Comparison of ENCODE assay signal across 8 cellular contexts in the genomic region with DNA sequence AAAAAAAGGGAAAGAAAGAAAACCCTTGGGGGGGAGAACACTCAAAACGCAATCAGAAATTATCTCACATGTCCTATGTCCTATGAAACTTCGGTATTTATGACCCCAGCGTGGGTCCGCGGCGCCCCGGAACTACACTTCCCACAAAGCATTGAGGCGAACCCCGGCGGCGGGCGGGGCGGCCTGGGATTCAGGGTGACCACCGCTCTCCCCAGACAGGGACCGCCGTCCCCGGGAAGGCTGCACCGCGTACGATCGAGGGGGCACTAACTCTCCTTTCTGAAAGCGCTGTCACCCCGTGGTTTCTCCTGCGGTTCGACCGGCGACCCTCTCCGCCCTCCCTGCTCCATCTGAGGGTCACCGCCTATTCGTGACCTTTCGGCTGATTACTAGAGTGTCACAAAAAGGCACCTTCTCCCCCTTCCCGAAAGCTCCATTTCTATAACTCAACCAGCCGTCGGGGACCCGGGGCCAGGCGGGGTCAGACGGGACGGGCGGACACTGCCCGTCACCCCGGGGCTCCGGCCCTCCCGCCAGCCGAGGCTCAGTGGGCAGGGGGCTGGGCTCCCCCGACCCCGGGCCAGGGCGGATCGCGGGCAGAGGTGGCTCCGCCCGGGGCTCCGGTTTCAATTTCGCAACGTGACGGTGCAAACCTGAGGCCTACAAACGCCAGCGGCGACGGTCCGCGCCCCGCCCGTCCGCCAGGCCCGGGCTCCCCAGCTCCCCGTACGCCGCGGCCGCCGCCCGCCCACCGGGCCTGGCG. TPM values are rescaled to one million over a fixed set of nuclear protein-coding genes. Genes with fewer than 3 reads are reported as not detected.
A peak's percentile ranks its signal among the peaks of the same experiment; 100 is the strongest.
DNase-seq lines count a peak whose midpoint lies in the region; ATAC-seq and TF ChIP-seq lines count a peak whose summit lies in the region.

No MANE protein-coding gene starts in this region.

- peaks cover 33% of the 10 kb centered on the region for H3K4me1 Mint-ChIP-seq in activated naive CD4-positive, alpha-beta T cell treated with anti-CD3 and anti-CD28 coated beads, Interleukin-2, amount 10 ng/mL, durations not matched to agents 7 days and 5 days

- H3K27me3 ChIP-seq in DOHH2 (ENCODE audit: control insufficient read depth, low read length) (no peaks in the 10 kb centered on the region), HUES64 (ENCODE audit: insufficient read depth, low read length) (no peaks in the 10 kb centered on the region), gastroesophageal sphincter (no peaks in the 10 kb centered on the region), suprapubic skin (no peaks in the 10 kb centered on the region)

- peaks cover 62% of the 10 kb centered on the region for H3K79me2 ChIP-seq in DOHH2 (ENCODE audit: control insufficient read depth, low read length)

- H3K4me2 ChIP-seq in DOHH2 (ENCODE audit: low read length) = peak overlapping the region; percentile 91

- CTCF ChIA-PET in activated naive CD4-positive, alpha-beta T cell treated with anti-CD3 and anti-CD28 coated beads, Interleukin-2, amount 10 ng/mL, durations not matched to agents 7 days and 5 days (lab: Charles Lee) = no interaction called here

- no peaks in the 10 kb centered on the region for H3K9me3 Mint-ChIP-seq in activated naive CD4-positive, alpha-beta T cell treated with anti-CD3 and anti-CD28 coated beads, Interleukin-2, amount 10 ng/mL, durations not matched to agents 7 days and 5 days

- H3K4me1 ChIP-seq in DOHH2 (ENCODE audit: control insufficient read depth, low read length) (peaks cover 30% of the 10 kb centered on the region), HUES64 (ENCODE audit: insufficient read depth, low read length) (peaks cover 11% of the 10 kb centered on the region), gastroesophageal sphincter (peaks cover 0 to 53% (median 8%) of the 10 kb centered on the region in 3 donors), suprapubic skin (peaks cover 25% of the 10 kb centered on the region)

- H3K4me3 ChIP-seq in DOHH2 (ENCODE audit: low read length) (peak overlapping the region; percentile 95), HUES64 (ENCODE audit: low read length) (peak overlapping the region; percentile 68), gastroesophageal sphincter (peak overlapping the region; percentile 75 to 95), suprapubic skin (peak overlapping the region; percentile 95)

- H3K9me2 ChIP-seq in DOHH2 (replicated peaks; ENCODE audit: control insufficient read depth, low read length) = no peaks in the 10 kb centered on the region

- H3K36me3 ChIP-seq in DOHH2 (ENCODE audit: control insufficient read depth, low read length) (peaks cover 3% of the 10 kb centered on the region), HUES64 (ENCODE audit: insufficient read depth, low read length) (no peaks in the 10 kb centered on the region), gastroesophageal sphincter (no peaks in the 10 kb centered on the region), suprapubic skin (no peaks in the 10 kb centered on the region)

- TF ChIP-seq CTCF in DOHH2 (IDR thresholded peaks at IDR 0.05; ENCODE audit: low read depth, low read length, poor library complexity, severe bottlenecking) = no peak
- no peak for TF ChIP-seq CTCF in gastroesophageal sphincter (IDR thresholded peaks at IDR 0.05)
- no peak for TF ChIP-seq CTCF in suprapubic skin (IDR thresholded peaks at IDR 0.05)

- no peak for TF ChIP-seq EP300 in gastroesophageal sphincter (IDR thresholded peaks at IDR 0.05)
- TF ChIP-seq EP300 in suprapubic skin (IDR thresholded peaks at IDR 0.05) = no peak

- H3K9ac ChIP-seq in HUES64 (ENCODE audit: low read depth, low read length) = peak overlapping the region; percentile 96

- peaks cover 7% of the 10 kb centered on the region for H3K36me3 Mint-ChIP-seq in activated naive CD4-positive, alpha-beta T cell treated with anti-CD3 and anti-CD28 coated beads, Interleukin-2, amount 10 ng/mL, durations not matched to agents 7 days and 5 days

- H3F3A ChIP-seq in DOHH2 (ENCODE audit: control insufficient read depth, insufficient read depth) = peaks cover 5% of the 10 kb centered on the region; the same call in 1 of the 2 replicates

- peak overlapping the region; percentile 86 for H3K27ac Mint-ChIP-seq in activated naive CD4-positive, alpha-beta T cell treated with anti-CD3 and anti-CD28 coated beads, Interleukin-2, amount 10 ng/mL, durations not matched to agents 7 days and 5 days

- H4K20me1 ChIP-seq in DOHH2 (ENCODE audit: control insufficient read depth, insufficient read depth, low read depth, low read length) = peaks cover 25% of the 10 kb centered on the region; the same call in 1 of the 2 replicates

- TF ChIP-seq POLR2A in gastroesophageal sphincter (IDR thresholded peaks at IDR 0.05) (peak; percentile 28 to 44), suprapubic skin (IDR thresholded peaks at IDR 0.05) (peak; percentile 37 to 72)

- ATAC-seq in GM21515 (IDR thresholded peaks at IDR 0.05; ENCODE audit: unreplicated experiment) (peak; percentile 58), gastroesophageal sphincter (peak; percentile 73)

- WGBS in HUES64 = under 1% methylated on average over 74 of the region's 74 CpGs
- whole genome bisulfite sequencing in gastroesophageal sphincter (ENCODE audit: low coverage in 1 of 2), 2 donors = 0% methylated on average over 42 of the region's 74 CpGs; no CpG with 5 or more reads in 1 of the 2 donors
- WGBS in suprapubic skin = 0% methylated on average over 35 of the region's 74 CpGs

- H3K9me3 ChIP-seq in DOHH2 (ENCODE audit: control insufficient read depth, insufficient read depth, low read length) = no peaks in the 10 kb centered on the region
- no peaks in the 10 kb centered on the region for H3K9me3 ChIP-seq in HUES64 (ENCODE audit: insufficient read depth, low read depth, low read length)
- no peaks in the 10 kb centered on the region for H3K9me3 ChIP-seq in gastroesophageal sphincter
- no peaks in the 10 kb centered on the region for H3K9me3 ChIP-seq in suprapubic skin

- peak overlapping the region; percentile 77 for H3K4me3 Mint-ChIP-seq in activated naive CD4-positive, alpha-beta T cell treated with anti-CD3 and anti-CD28 coated beads, Interleukin-2, amount 10 ng/mL, durations not matched to agents 7 days and 5 days

- peaks cover 2% of the 10 kb centered on the region for H3K27me3 Mint-ChIP-seq in activated naive CD4-positive, alpha-beta T cell treated with anti-CD3 and anti-CD28 coated beads, Interleukin-2, amount 10 ng/mL, durations not matched to agents 7 days and 5 days

- H3K27ac ChIP-seq in DOHH2 (ENCODE audit: low read depth, low read length) (peak overlapping the region; percentile 63), HUES64 (ENCODE audit: low read depth, low read length) (peak overlapping the region; percentile 88), gastroesophageal sphincter (peak overlapping the region; percentile 89 to 100 (median 95)), suprapubic skin (peak overlapping the region; percentile 99)

- DNase-seq in SHP77 treated with DMSO at 0.1 percent for 48 hours (lab: John Stamatoyannopoulos, UW) = peak; percentile 40
- peak; percentile 75 for DNase-seq in activated naive CD4-positive, alpha-beta T cell treated with anti-CD3 and anti-CD28 coated beads, Interleukin-2, amount 10 ng/mL, durations not matched to agents 7 days and 5 days
- DNase-seq in nucleus accumbens (lab: John Stamatoyannopoulos, UW) = peak in 51 of 56 donors; percentile 19 to 82 (median 57)
- peak; percentile 87 to 90 for DNase-seq in suprapubic skin (ENCODE audit: low spot score in 2 of 2)

RNA-seq across cellular contexts. Expression of a gene that starts 1.3 kb away (rescaled TPM):
- polyA plus RNA-seq in HUES64 (2013, experiment 1 of 2) = 62.0 TPM
- polyA plus RNA-seq in HUES64 (2013, experiment 2 of 2) = 61.2 TPM
- 100 to 1,000 TPM in 1 of 4 donors, 10 to 100 TPM in 3; 75.5 to 114 (median 94.3) TPM for total RNA-seq in gastroesophageal sphincter
- 10 to 100 TPM; 59.4 to 98.4 (median 86.3) TPM for total RNA-seq in suprapubic skin

RNA-seq across cellular contexts. Expression of a gene that starts 42.1 kb away (rescaled TPM):
- 16.1 TPM for polyA plus RNA-seq in HUES64 (2013, experiment 1 of 2)
- 12.8 TPM for polyA plus RNA-seq in HUES64 (2013, experiment 2 of 2)
- 10 to 100 TPM; 10.8 to 30.5 (median 21.4) TPM for total RNA-seq in gastroesophageal sphincter
- 1 to 10 TPM; 1.4 to 4.5 (median 2.5) TPM for total RNA-seq in suprapubic skin

Comparison
In these comparisons a context has a peak if more than half of its experiments do, and no peak if none do; other contexts are left out.
1. Peak in every context shown above with its lines: DNase-seq, ATAC-seq, H3K4me3 ChIP-seq and H3K27ac ChIP-seq.